In genomic region chr7:30028749-30029635, GRCh38 we compare ENCODE assay signal across 1 cellular context.
TF ChIP-seq lines count a peak whose summit lies in the region.

No MANE protein-coding gene starts in this region.

TF ChIP-seq in HepG2, 621 proteins besides CTCF, POLR2A, EP300 and RAD21 (continues in another document):
- no peak for TF ChIP-seq WIZ (CRISPR knock-in tag; IDR thresholded peaks at IDR 0.05)
- TF ChIP-seq, protein P1, sequence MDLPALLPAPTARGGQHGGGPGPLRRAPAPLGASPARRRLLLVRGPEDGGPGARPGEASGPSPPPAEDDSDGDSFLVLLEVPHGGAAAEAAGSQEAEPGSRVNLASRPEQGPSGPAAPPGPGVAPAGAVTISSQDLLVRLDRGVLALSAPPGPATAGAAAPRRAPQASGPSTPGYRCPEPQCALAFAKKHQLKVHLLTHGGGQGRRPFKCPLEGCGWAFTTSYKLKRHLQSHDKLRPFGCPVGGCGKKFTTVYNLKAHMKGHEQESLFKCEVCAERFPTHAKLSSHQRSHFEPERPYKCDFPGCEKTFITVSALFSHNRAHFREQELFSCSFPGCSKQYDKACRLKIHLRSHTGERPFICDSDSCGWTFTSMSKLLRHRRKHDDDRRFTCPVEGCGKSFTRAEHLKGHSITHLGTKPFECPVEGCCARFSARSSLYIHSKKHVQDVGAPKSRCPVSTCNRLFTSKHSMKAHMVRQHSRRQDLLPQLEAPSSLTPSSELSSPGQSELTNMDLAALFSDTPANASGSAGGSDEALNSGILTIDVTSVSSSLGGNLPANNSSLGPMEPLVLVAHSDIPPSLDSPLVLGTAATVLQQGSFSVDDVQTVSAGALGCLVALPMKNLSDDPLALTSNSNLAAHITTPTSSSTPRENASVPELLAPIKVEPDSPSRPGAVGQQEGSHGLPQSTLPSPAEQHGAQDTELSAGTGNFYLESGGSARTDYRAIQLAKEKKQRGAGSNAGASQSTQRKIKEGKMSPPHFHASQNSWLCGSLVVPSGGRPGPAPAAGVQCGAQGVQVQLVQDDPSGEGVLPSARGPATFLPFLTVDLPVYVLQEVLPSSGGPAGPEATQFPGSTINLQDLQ (CRISPR knock-in tag; IDR thresholded peaks at IDR 0.05), result no peak
- TF ChIP-seq TRIM22 (IDR thresholded peaks at IDR 0.05), result no peak
- TF ChIP-seq, protein P2, sequence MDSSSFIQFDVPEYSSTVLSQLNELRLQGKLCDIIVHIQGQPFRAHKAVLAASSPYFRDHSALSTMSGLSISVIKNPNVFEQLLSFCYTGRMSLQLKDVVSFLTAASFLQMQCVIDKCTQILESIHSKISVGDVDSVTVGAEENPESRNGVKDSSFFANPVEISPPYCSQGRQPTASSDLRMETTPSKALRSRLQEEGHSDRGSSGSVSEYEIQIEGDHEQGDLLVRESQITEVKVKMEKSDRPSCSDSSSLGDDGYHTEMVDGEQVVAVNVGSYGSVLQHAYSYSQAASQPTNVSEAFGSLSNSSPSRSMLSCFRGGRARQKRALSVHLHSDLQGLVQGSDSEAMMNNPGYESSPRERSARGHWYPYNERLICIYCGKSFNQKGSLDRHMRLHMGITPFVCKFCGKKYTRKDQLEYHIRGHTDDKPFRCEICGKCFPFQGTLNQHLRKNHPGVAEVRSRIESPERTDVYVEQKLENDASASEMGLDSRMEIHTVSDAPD (CRISPR knock-in tag; IDR thresholded peaks at IDR 0.05), result 0 out of 2 replicates have a peak, but pooled peaks have one; percentile 44
- 0 out of 2 replicates have a peak, but pooled peaks have one; percentile 41 for TF ChIP-seq RXRA (CRISPR knock-in tag; IDR thresholded peaks at IDR 0.05)
- TF ChIP-seq MATR3 (CRISPR knock-in tag; IDR thresholded peaks at IDR 0.05), result no peak
- TF ChIP-seq ZBTB42 (CRISPR knock-in tag; IDR thresholded peaks at IDR 0.05), result 0 out of 2 replicates have a peak, but pooled peaks have one; percentile 12
- TF ChIP-seq ZNF501 (CRISPR knock-in tag; IDR thresholded peaks at IDR 0.05), result 0 out of 2 replicates have a peak, but pooled peaks have one; percentile 3
- TF ChIP-seq POLR2AphosphoS5 (IDR thresholded peaks at IDR 0.05; ENCODE audit: low read depth, low read length), result peak; percentile 35; the same call in 1 of the 2 replicates
- 0 out of 2 replicates have a peak, but pooled peaks have one; percentile 70 for TF ChIP-seq MTERF4 (CRISPR knock-in tag; IDR thresholded peaks at IDR 0.05)
- no peak for TF ChIP-seq RFX1 (IDR thresholded peaks at IDR 0.05)
- TF ChIP-seq NAIF1 (CRISPR knock-in tag; IDR thresholded peaks at IDR 0.05; ENCODE audit: borderline replicate concordance), result no peak
- TF ChIP-seq, protein P3, sequence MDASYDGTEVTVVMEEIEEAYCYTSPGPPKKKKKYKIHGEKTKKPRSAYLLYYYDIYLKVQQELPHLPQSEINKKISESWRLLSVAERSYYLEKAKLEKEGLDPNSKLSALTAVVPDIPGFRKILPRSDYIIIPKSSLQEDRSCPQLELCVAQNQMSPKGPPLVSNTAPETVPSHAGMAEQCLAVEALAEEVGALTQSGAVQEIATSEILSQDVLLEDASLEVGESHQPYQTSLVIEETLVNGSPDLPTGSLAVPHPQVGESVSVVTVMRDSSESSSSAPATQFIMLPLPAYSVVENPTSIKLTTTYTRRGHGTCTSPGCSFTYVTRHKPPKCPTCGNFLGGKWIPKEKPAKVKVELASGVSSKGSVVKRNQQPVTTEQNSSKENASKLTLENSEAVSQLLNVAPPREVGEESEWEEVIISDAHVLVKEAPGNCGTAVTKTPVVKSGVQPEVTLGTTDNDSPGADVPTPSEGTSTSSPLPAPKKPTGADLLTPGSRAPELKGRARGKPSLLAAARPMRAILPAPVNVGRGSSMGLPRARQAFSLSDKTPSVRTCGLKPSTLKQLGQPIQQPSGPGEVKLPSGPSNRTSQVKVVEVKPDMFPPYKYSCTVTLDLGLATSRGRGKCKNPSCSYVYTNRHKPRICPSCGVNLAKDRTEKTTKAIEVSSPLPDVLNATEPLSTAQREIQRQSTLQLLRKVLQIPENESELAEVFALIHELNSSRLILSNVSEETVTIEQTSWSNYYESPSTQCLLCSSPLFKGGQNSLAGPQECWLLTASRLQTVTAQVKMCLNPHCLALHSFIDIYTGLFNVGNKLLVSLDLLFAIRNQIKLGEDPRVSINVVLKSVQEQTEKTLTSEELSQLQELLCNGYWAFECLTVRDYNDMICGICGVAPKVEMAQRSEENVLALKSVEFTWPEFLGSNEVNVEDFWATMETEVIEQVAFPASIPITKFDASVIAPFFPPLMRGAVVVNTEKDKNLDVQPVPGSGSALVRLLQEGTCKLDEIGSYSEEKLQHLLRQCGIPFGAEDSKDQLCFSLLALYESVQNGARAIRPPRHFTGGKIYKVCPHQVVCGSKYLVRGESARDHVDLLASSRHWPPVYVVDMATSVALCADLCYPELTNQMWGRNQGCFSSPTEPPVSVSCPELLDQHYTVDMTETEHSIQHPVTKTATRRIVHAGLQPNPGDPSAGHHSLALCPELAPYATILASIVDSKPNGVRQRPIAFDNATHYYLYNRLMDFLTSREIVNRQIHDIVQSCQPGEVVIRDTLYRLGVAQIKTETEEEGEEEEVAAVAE (CRISPR knock-in tag; IDR thresholded peaks at IDR 0.05; ENCODE audit: borderline replicate concordance), result 0 out of 2 replicates have a peak, but pooled peaks have one; percentile 14
- TF ChIP-seq E2F2 (CRISPR knock-in tag; IDR thresholded peaks at IDR 0.05; ENCODE audit: borderline replicate concordance), result 0 out of 2 replicates have a peak, but pooled peaks have one; percentile 23
- peak; percentile 61; the same call in 1 of the 2 replicates for TF ChIP-seq TGIF2 (CRISPR knock-in tag; IDR thresholded peaks at IDR 0.05)
- TF ChIP-seq DRAP1 (CRISPR knock-in tag; IDR thresholded peaks at IDR 0.05), result no peak
- no peak for TF ChIP-seq LCORL (IDR thresholded peaks at IDR 0.05)
- peak; percentile 47; the same call in 1 of the 2 replicates for TF ChIP-seq LCORL (CRISPR knock-in tag; IDR thresholded peaks at IDR 0.05)
- no peak for TF ChIP-seq SSRP1 (CRISPR knock-in tag; IDR thresholded peaks at IDR 0.05)
- no peak for TF ChIP-seq ARNT2 (CRISPR knock-in tag; IDR thresholded peaks at IDR 0.05; ENCODE audit: low read depth)
- TF ChIP-seq ZNF670 (CRISPR knock-in tag; IDR thresholded peaks at IDR 0.05; ENCODE audit: borderline replicate concordance), result peak; percentile 2; the same call in 1 of the 2 replicates
- TF ChIP-seq IRX3 (CRISPR knock-in tag; IDR thresholded peaks at IDR 0.05; ENCODE audit: borderline replicate concordance, low read depth), result peak; percentile 53; the same call in 1 of the 2 replicates
- TF ChIP-seq NBN (conservative IDR thresholded peaks at IDR 0.05), result no peak
- no peak for TF ChIP-seq REL (CRISPR knock-in tag; conservative IDR thresholded peaks at IDR 0.05)
- TF ChIP-seq, protein P4, sequence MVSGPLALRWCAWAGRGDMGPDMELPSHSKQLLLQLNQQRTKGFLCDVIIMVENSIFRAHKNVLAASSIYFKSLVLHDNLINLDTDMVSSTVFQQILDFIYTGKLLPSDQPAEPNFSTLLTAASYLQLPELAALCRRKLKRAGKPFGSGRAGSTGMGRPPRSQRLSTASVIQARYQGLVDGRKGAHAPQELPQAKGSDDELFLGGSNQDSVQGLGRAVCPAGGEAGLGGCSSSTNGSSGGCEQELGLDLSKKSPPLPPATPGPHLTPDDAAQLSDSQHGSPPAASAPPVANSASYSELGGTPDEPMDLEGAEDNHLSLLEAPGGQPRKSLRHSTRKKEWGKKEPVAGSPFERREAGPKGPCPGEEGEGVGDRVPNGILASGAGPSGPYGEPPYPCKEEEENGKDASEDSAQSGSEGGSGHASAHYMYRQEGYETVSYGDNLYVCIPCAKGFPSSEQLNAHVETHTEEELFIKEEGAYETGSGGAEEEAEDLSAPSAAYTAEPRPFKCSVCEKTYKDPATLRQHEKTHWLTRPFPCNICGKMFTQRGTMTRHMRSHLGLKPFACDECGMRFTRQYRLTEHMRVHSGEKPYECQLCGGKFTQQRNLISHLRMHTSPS (CRISPR knock-in tag; IDR thresholded peaks at IDR 0.05; ENCODE audit: low read depth), result 0 out of 2 replicates have a peak, but pooled peaks have one; percentile 24
- TF ChIP-seq PAX8 (CRISPR knock-in tag; IDR thresholded peaks at IDR 0.05; ENCODE audit: borderline replicate concordance), result no peak
- 0 out of 2 replicates have a peak, but pooled peaks have one; percentile 23 for TF ChIP-seq ZNF557 (CRISPR knock-in tag; IDR thresholded peaks at IDR 0.05)
- TF ChIP-seq ERF (CRISPR knock-in tag; IDR thresholded peaks at IDR 0.05), result peak; percentile 39; the same call in 1 of the 2 replicates
- 0 out of 2 replicates have a peak, but pooled peaks have one; percentile 17 for TF ChIP-seq ZNF280D (CRISPR knock-in tag; IDR thresholded peaks at IDR 0.05)
- TF ChIP-seq SOX13 (IDR thresholded peaks at IDR 0.05), result no peak
- TF ChIP-seq SOX13 (CRISPR knock-in tag; conservative IDR thresholded peaks at IDR 0.05 in 1 of 2, IDR thresholded peaks at IDR 0.05 in 1 of 2), result peak in 1 of 2 experiments; percentile 36; a peak in 1 of 4 replicates
- TF ChIP-seq SALL1 (CRISPR knock-in tag; IDR thresholded peaks at IDR 0.05), result 0 out of 2 replicates have a peak, but pooled peaks have one; percentile 10
- TF ChIP-seq ZNF572 (CRISPR knock-in tag; IDR thresholded peaks at IDR 0.05), result no peak
- TF ChIP-seq PRMT3 (CRISPR knock-in tag; IDR thresholded peaks at IDR 0.05; ENCODE audit: borderline replicate concordance, low read depth), result no peak
- no peak for TF ChIP-seq CEBPB (IDR thresholded peaks at IDR 0.05; ENCODE audit: borderline replicate concordance, low read depth, low read length)
- TF ChIP-seq, protein P5, sequence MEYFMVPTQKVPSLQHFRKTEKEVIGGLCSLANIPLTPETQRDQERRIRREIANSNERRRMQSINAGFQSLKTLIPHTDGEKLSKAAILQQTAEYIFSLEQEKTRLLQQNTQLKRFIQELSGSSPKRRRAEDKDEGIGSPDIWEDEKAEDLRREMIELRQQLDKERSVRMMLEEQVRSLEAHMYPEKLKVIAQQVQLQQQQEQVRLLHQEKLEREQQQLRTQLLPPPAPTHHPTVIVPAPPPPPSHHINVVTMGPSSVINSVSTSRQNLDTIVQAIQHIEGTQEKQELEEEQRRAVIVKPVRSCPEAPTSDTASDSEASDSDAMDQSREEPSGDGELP (IDR thresholded peaks at IDR 0.05; ENCODE audit: borderline replicate concordance, low read depth), result peak; percentile 6; the same call in 1 of the 2 replicates
- 0 out of 2 replicates have a peak, but pooled peaks have one; percentile 9 for TF ChIP-seq NCOR1 (IDR thresholded peaks at IDR 0.05; ENCODE audit: borderline replicate concordance, low read length)
- TF ChIP-seq GMEB1 (CRISPR knock-in tag; IDR thresholded peaks at IDR 0.05; ENCODE audit: borderline replicate concordance), result no peak
